9 cellular contexts compared by ENCODE assay signal in genomic region chr12:12442548-12443071, GRCh38.
DNase-seq lines count a peak whose midpoint lies in the region; ATAC-seq and TF ChIP-seq lines count a peak whose summit lies in the region.
"Had no signal": no experiment of that assay in that cellular context is flagged by ENCODE, and none has a peak within 500 bp of the region (broad histone marks: within the 10 kb centered on the region; RNA-seq: fewer than 3 reads in every experiment).

No MANE protein-coding gene starts in this region.

- intact Hi-C loops in PC-3 (cut with micrococcal nuclease) = loop anchor here (10.0 kb wide), 1 partner anchor 122 kb away; the partner anchor contains the start of gene DUSP16

- peaks cover 54% of the 10 kb centered on the region for H3K4me1 ChIP-seq in CD8-positive, alpha-beta memory T cell (ENCODE audit: insufficient read depth, low read length)
- H3K4me1 ChIP-seq in PC-3 (ENCODE audit: insufficient read depth, low read length) (peaks cover 35% of the 10 kb centered on the region), osteoblast (ENCODE audit: insufficient read depth, low read length) (peaks cover 35% of the 10 kb centered on the region)

- no peaks in the 10 kb centered on the region for H3K36me3 ChIP-seq in CD8-positive, alpha-beta memory T cell (ENCODE audit: insufficient read depth, low read length)
- H3K36me3 ChIP-seq in PC-3 (ENCODE audit: low read depth, low read length) (peaks cover 6% of the 10 kb centered on the region), osteoblast (ENCODE audit: insufficient read depth, low read length) (peaks cover 1% of the 10 kb centered on the region)

- ATAC-seq in PC-3 = peak; percentile 21; the same call in 1 of the 2 replicates

- H3K9me3 ChIP-seq in CD8-positive, alpha-beta memory T cell (ENCODE audit: low read length) = no peaks in the 10 kb centered on the region
- peaks cover 3% of the 10 kb centered on the region; the same call in 1 of the 2 replicates for H3K9me3 ChIP-seq in PC-3 (ENCODE audit: low read length)
- H3K9me3 ChIP-seq in osteoblast (ENCODE audit: low read depth, low read length) = no peaks in the 10 kb centered on the region

- no peaks in the 10 kb centered on the region for H3K27me3 ChIP-seq in CD8-positive, alpha-beta memory T cell (ENCODE audit: insufficient read depth, low read length, poor library complexity, severe bottlenecking)
- H3K27me3 ChIP-seq in PC-3 (ENCODE audit: low read length) = no peaks in the 10 kb centered on the region
- H3K27me3 ChIP-seq in osteoblast (ENCODE audit: insufficient read depth, low read length) = no peaks in the 10 kb centered on the region

- DNase-seq in CD8-positive, alpha-beta memory T cell = no peak
- DNase-seq in PC-3 (peak; percentile 58), dermis blood vessel endothelial cell (peak; percentile 74), osteoblast (ENCODE audit: insufficient read length, low spot score, missing footprints) (no peak), NCI-H1105 (lab: John Stamatoyannopoulos, UW) (no peak), NCI-H2171 treated with DMSO at 0.1 percent for 48 hours (lab: John Stamatoyannopoulos, UW) (no peak), OCI-M1 (lab: John Stamatoyannopoulos, UW) (no peak), glomerular visceral epithelial cell (ENCODE audit: extremely low spot score) (no peak)
- DNase-seq: nephron progenitor cell had no signal

- no peak overlapping the region for H2AFZ ChIP-seq in PC-3 (ENCODE audit: low read length)
- H2AFZ ChIP-seq in osteoblast (ENCODE audit: low read length) = no peak overlapping the region

- H3K27ac ChIP-seq in CD8-positive, alpha-beta memory T cell (ENCODE audit: low read depth, low read length) = peak overlapping the region; percentile 83
- H3K27ac ChIP-seq in PC-3 (ENCODE audit: low read length) (peak overlapping the region; percentile 68), osteoblast (ENCODE audit: low read depth, low read length) (peak overlapping the region; percentile 68)

- H3K4me3 Mint-ChIP-seq in CD8-positive, alpha-beta memory T cell = peak overlapping the region in 4 of 7 donors; percentile 66 to 74 (median 72)
- H3K4me3 Mint-ChIP-seq: nephron progenitor cell had no signal

- H4K20me1 ChIP-seq in PC-3 (ENCODE audit: low read length) (no peaks in the 10 kb centered on the region), osteoblast (ENCODE audit: insufficient read depth, low read length) (peaks cover 2% of the 10 kb centered on the region)

- no TSS peak for BruUV-seq in PC-3 (replicated peaks; lab: Mats Ljungman, UMichigan)

- H3K9me2 ChIP-seq in PC-3 (replicated peaks; ENCODE audit: low read length) = no peaks in the 10 kb centered on the region

- H3K36me3 Mint-ChIP-seq in CD8-positive, alpha-beta memory T cell = peaks cover 0 to 15% (median 2%) of the 10 kb centered on the region in 3 donors

- H3K9ac ChIP-seq in PC-3 (ENCODE audit: low read length) = no peak overlapping the region

- CTCF ChIA-PET in CD8-positive, alpha-beta memory T cell (lab: Charles Lee) = interaction anchor here (1.0 to 3.1 kb wide), 12 partner anchors 9 to 295 kb away, joined by 3 to 16 read pairs (median 4); no protein-coding TSS in a partner anchor
- CTCF ChIA-PET in PC-3 (lab: Charles Lee) = no interaction called here

- peak overlapping the region; percentile 95 to 100 (median 98) for H3K27ac Mint-ChIP-seq in CD8-positive, alpha-beta memory T cell
- H3K27ac Mint-ChIP-seq: nephron progenitor cell had no signal

- H3K4me3 ChIP-seq in CD8-positive, alpha-beta memory T cell (ENCODE audit: low read length) = no peak overlapping the region
- H3K4me3 ChIP-seq in PC-3 (ENCODE audit: low read length) (no peak overlapping the region), osteoblast (ENCODE audit: insufficient read depth, low read length) (no peak overlapping the region)

- no peaks in the 10 kb centered on the region for H3K9me3 Mint-ChIP-seq in CD8-positive, alpha-beta memory T cell
- H3K9me3 Mint-ChIP-seq: nephron progenitor cell had no signal

- peaks cover 84 to 94% (median 91%) of the 10 kb centered on the region in 3 donors for H3K4me1 Mint-ChIP-seq in CD8-positive, alpha-beta memory T cell

- POLR2A ChIA-PET in CD8-positive, alpha-beta memory T cell (lab: Charles Lee) = interaction anchor here (0.7 to 2.1 kb wide), 13 partner anchors 9 to 119 kb away, joined by 3 to 13 read pairs (median 5); no protein-coding TSS in a partner anchor
- POLR2A ChIA-PET in PC-3 (lab: Charles Lee; ENCODE audit: unreplicated experiment) = no interaction called here

- TF ChIP-seq CTCF in PC-3 (conservative IDR thresholded peaks at IDR 0.05; ENCODE audit: low read depth, low read length) (no peak), osteoblast (IDR thresholded peaks at IDR 0.05; ENCODE audit: extremely low read depth, low read depth, low read length) (no peak)

- H3K27me3 Mint-ChIP-seq in CD8-positive, alpha-beta memory T cell = no peaks in the 10 kb centered on the region

- H3F3A ChIP-seq in PC-3 (ENCODE audit: low read length, unreplicated experiment) = no peaks in the 10 kb centered on the region

- H3K79me2 ChIP-seq in PC-3 (ENCODE audit: low read length) (no peaks in the 10 kb centered on the region), osteoblast (ENCODE audit: insufficient read depth, low read length) (no peaks in the 10 kb centered on the region)

- H3K4me2 ChIP-seq in PC-3 (ENCODE audit: low read length) (peak overlapping the region; percentile 20; the same call in 1 of the 2 replicates), osteoblast (ENCODE audit: insufficient read depth, low read length) (peak overlapping the region; percentile 4)

Comparison
In these comparisons a context has a peak if more than half of its experiments do, and no peak if none do; other contexts are left out.
1. DNase-seq: peak in PC-3 (single experiment) and dermis blood vessel endothelial cell (single experiment); none in CD8-positive, alpha-beta memory T cell (0 of 5), osteoblast (single experiment), NCI-H1105 (single experiment), NCI-H2171 treated with DMSO at 0.1 percent for 48 hours (single experiment), OCI-M1 (single experiment) and glomerular visceral epithelial cell (single experiment).
2. Peak in every context shown above with its lines, with median percentiles within 50 percentile points of each other: H3K27ac ChIP-seq.